8 cellular contexts compared by ENCODE assay signal in the genomic region with DNA sequence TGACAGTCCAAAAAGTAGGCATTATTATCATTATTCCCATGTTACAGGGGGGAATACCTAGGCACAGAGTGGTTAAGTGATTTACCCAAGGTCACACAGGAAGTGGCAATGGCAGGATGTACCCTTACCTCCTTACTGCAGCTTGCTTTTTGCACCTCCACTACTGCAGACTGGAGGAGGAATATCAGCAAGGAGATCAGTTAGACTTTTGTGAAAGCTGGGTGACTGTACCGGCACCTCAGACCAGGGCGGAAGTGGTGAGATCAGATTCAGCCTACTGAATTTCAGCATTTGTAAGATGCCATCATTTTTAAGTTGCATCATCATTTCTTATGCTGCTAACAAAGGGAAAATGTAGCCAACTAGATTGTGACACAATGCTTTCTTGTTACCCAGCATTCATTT. TPM values are rescaled to one million over a fixed set of nuclear protein-coding genes. Genes with fewer than 3 reads are reported as not detected.
DNase-seq lines count a peak whose midpoint lies in the region; TF ChIP-seq lines count a peak whose summit lies in the region.

No MANE protein-coding gene starts in this region.

- intact Hi-C loops in ascending aorta (cut with DNase I): loop anchor here (5.0 kb wide), 1 partner anchor 48 kb away; no protein-coding TSS in a partner anchor

- H3K4me3 ChIP-seq in CD8-positive, alpha-beta memory T cell (ENCODE audit: low read length): peak overlapping the region; percentile 35
- no peak overlapping the region for H3K4me3 ChIP-seq in ascending aorta

- H3K4me3 Mint-ChIP-seq in CD8-positive, alpha-beta memory T cell: peak overlapping the region; percentile 48 to 78 (median 64)
- H3K4me3 Mint-ChIP-seq in T-helper 2 cell treated with Interferon-gamma antibody and Interleukin-4, amounts not matched to agents 5 μg/mL and 100 μg/mL, for 36 hours: peak overlapping the region; percentile 61

- peaks cover 77 to 86% (median 81%) of the 10 kb centered on the region in 3 donors for H3K4me1 Mint-ChIP-seq in CD8-positive, alpha-beta memory T cell
- peaks cover 78% of the 10 kb centered on the region for H3K4me1 Mint-ChIP-seq in T-helper 2 cell treated with Interferon-gamma antibody and Interleukin-4, amounts not matched to agents 5 μg/mL and 100 μg/mL, for 36 hours (ENCODE audit: low read depth)

- H3K27ac ChIP-seq in CD8-positive, alpha-beta memory T cell (ENCODE audit: low read depth, low read length): peak overlapping the region; percentile 27
- peak overlapping the region; percentile 3 to 13 for H3K27ac ChIP-seq in ascending aorta

- peaks cover 84% of the 10 kb centered on the region for H3K4me1 ChIP-seq in CD8-positive, alpha-beta memory T cell (ENCODE audit: insufficient read depth, low read length)
- H3K4me1 ChIP-seq in ascending aorta: peaks cover 6 to 36% of the 10 kb centered on the region in 2 donors

- H3K27me3 ChIP-seq in CD8-positive, alpha-beta memory T cell (ENCODE audit: insufficient read depth, low read length, poor library complexity, severe bottlenecking): no peaks in the 10 kb centered on the region
- H3K27me3 ChIP-seq in ascending aorta: no peaks in the 10 kb centered on the region

- H3K36me3 ChIP-seq in CD8-positive, alpha-beta memory T cell (ENCODE audit: insufficient read depth, low read length): no peaks in the 10 kb centered on the region
- peaks cover 9 to 15% of the 10 kb centered on the region in 2 donors for H3K36me3 ChIP-seq in ascending aorta

- H3K36me3 Mint-ChIP-seq in CD8-positive, alpha-beta memory T cell: peaks cover 0 to 8% (median 3%) of the 10 kb centered on the region in 3 donors
- H3K36me3 Mint-ChIP-seq in T-helper 2 cell treated with Interferon-gamma antibody and Interleukin-4, amounts not matched to agents 5 μg/mL and 100 μg/mL, for 36 hours (ENCODE audit: low read depth): peaks cover 23% of the 10 kb centered on the region

- H3K9me3 Mint-ChIP-seq in CD8-positive, alpha-beta memory T cell: no peaks in the 10 kb centered on the region
- H3K9me3 Mint-ChIP-seq in T-helper 2 cell treated with Interferon-gamma antibody and Interleukin-4, amounts not matched to agents 5 μg/mL and 100 μg/mL, for 36 hours: no peaks in the 10 kb centered on the region

- POLR2A ChIA-PET in CD8-positive, alpha-beta memory T cell (lab: Charles Lee): interaction anchor here (0.5 to 1.3 kb wide), 4 partner anchors 73 to 1304 kb away, joined by 3 to 4 read pairs (median 3); a partner anchor contains a TSS

- CTCF ChIA-PET in CD8-positive, alpha-beta memory T cell (lab: Charles Lee): interaction anchor here (0.8 to 3.5 kb wide), 11 partner anchors 10 to 278 kb away, joined by 3 to 17 read pairs (median 3); no protein-coding TSS in a partner anchor

- TF ChIP-seq CTCF in ascending aorta (IDR thresholded peaks at IDR 0.05): no peak

- peak; percentile 64 to 88 (median 83) for DNase-seq in CD8-positive, alpha-beta memory T cell
- DNase-seq in T-helper 2 cell treated with Interferon-gamma antibody and Interleukin-4, amounts not matched to agents 5 μg/mL and 100 μg/mL, for 36 hours (ENCODE audit: low spot score): peak; percentile 85
- DNase-seq in ascending aorta (ENCODE audit: low spot score in 2 of 2): peak in 1 of 2 donors; percentile 73
- DNase-seq in stimulated activated CD4-positive, alpha-beta T cell treated with anti-CD3 and anti-CD28 coated beads, Interleukin-12 subunit alpha, Interleukin-12 subunit beta, amount 100 ng/mL, for 4 hours: peak; percentile 52
- no peak for DNase-seq in NCI-H510A (lab: John Stamatoyannopoulos, UW)
- DNase-seq in NCI-H1436 (lab: John Stamatoyannopoulos, UW): no peak
- DNase-seq in NCI-H446 treated with DMSO at 0.1 percent for 48 hours (lab: John Stamatoyannopoulos, UW): no peak
- DNase-seq in NCI-H1105 (lab: John Stamatoyannopoulos, UW): no peak

- H3K9me3 ChIP-seq in CD8-positive, alpha-beta memory T cell (ENCODE audit: low read length): no peaks in the 10 kb centered on the region
- H3K9me3 ChIP-seq in ascending aorta: no peaks in the 10 kb centered on the region

- peaks cover 0 to 1% of the 10 kb centered on the region in 2 donors for H3K27me3 Mint-ChIP-seq in CD8-positive, alpha-beta memory T cell
- H3K27me3 Mint-ChIP-seq in T-helper 2 cell treated with Interferon-gamma antibody and Interleukin-4, amounts not matched to agents 5 μg/mL and 100 μg/mL, for 36 hours (ENCODE audit: low read depth): no peaks in the 10 kb centered on the region

- peak overlapping the region; percentile 85 to 98 (median 96) for H3K27ac Mint-ChIP-seq in CD8-positive, alpha-beta memory T cell
- H3K27ac Mint-ChIP-seq in T-helper 2 cell treated with Interferon-gamma antibody and Interleukin-4, amounts not matched to agents 5 μg/mL and 100 μg/mL, for 36 hours: peak overlapping the region; percentile 93

RNA-seq across cellular contexts. Expression of a gene that starts 4.5 kb away (rescaled TPM):
- total RNA-seq in CD8-positive, alpha-beta memory T cell: 10 to 100 TPM; 28.9 to 29.5 TPM
- 11.8 TPM for polyA plus RNA-seq in CD8-positive, alpha-beta memory T cell
- total RNA-seq in ascending aorta: 82.9 TPM

Comparison
In these comparisons a context has a peak if more than half of its experiments do, and no peak if none do; other contexts are left out.
1. DNase-seq: peak in CD8-positive, alpha-beta memory T cell (5 of 5), T-helper 2 cell treated with Interferon-gamma antibody and Interleukin-4, amounts not matched to agents 5 μg/mL and 100 μg/mL, for 36 hours (single experiment) and stimulated activated CD4-positive, alpha-beta T cell treated with anti-CD3 and anti-CD28 coated beads, Interleukin-12 subunit alpha, Interleukin-12 subunit beta, amount 100 ng/mL, for 4 hours (single experiment); none in NCI-H510A (single experiment), NCI-H1436 (single experiment), NCI-H446 treated with DMSO at 0.1 percent for 48 hours (single experiment) and NCI-H1105 (single experiment).